In the genomic region with DNA sequence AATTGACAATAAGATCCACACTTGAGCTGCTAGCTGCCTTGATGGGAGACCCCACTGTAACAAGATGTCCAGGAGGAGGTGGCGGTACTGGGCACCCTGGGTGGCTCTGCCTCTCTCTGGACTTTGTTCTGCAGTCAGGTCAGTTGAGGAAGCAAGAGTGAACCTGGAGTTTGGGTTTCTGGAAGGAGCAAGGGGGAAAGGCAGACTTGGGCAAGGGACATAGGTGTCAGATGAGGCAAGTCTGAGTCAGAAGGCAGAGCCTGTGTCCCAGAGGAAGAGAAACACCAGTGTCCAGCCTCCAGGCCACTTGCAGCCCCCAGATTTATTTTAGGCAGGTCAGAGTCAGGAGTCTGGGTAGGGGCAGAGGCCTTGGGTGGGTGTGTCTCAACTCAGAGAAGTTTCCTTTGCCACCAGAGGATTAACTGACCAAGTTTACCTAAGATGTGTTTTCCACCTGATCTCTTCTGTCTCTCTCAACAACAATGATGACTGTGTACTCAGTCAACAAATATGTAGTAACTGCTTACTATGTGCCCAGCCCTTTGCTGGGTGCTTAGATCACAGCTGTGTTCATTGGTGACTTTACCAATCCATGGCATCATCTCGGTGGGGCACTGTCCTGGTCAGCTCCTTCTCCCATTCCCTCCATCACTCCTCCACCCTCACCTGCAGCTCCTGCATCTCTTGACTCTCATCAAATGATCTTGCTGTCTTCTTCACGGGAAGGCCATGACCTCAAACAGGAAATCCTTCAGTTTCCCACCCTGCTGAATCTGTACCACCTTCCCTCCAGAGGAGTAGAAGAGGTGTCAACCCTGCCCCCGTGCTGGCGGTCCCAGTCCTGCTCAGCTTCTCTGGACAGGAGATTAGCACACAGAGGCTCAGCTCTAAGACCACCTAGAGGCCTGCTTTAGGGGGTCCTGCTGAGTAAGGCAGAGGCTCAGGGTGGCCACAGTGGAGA, we compare ENCODE assay signal across 1 cellular context.
TF ChIP-seq lines count a peak whose summit lies in the region.

No MANE protein-coding gene starts in this region.

TF ChIP-seq in HepG2, 621 proteins besides CTCF, POLR2A, EP300 and RAD21 (continues in another document):
- TF ChIP-seq ZNF644 (CRISPR knock-in tag; IDR thresholded peaks at IDR 0.05; ENCODE audit: low read depth), result no peak
- TF ChIP-seq HNF4A (CRISPR knock-in tag; IDR thresholded peaks at IDR 0.05), result 0 out of 2 replicates have a peak, but pooled peaks have one; percentile 17
- no peak for TF ChIP-seq ZNF672 (CRISPR knock-in tag; IDR thresholded peaks at IDR 0.05)
- peak; percentile 70 for TF ChIP-seq NCOA2 (CRISPR knock-in tag; IDR thresholded peaks at IDR 0.05)
- no peak for TF ChIP-seq MAZ (IDR thresholded peaks at IDR 0.05; ENCODE audit: borderline replicate concordance, low read depth, low read length)
- 0 out of 2 replicates have a peak, but pooled peaks have one; percentile 24 for TF ChIP-seq MAZ (CRISPR knock-in tag; IDR thresholded peaks at IDR 0.05; ENCODE audit: low read depth)
- 0 out of 2 replicates have a peak, but pooled peaks have one; percentile 26 for TF ChIP-seq MLX (CRISPR knock-in tag; IDR thresholded peaks at IDR 0.05)
- peak; percentile 93 for TF ChIP-seq FOXA3 (CRISPR knock-in tag; IDR thresholded peaks at IDR 0.05)
- peak; percentile 89 for TF ChIP-seq GATAD2A (CRISPR knock-in tag; IDR thresholded peaks at IDR 0.05)
- TF ChIP-seq CREB1 (IDR thresholded peaks at IDR 0.05), result 0 out of 2 replicates have a peak, but pooled peaks have one; percentile 5
- TF ChIP-seq CREB1 (CRISPR knock-in tag; IDR thresholded peaks at IDR 0.05), result no peak
- TF ChIP-seq, protein P1, sequence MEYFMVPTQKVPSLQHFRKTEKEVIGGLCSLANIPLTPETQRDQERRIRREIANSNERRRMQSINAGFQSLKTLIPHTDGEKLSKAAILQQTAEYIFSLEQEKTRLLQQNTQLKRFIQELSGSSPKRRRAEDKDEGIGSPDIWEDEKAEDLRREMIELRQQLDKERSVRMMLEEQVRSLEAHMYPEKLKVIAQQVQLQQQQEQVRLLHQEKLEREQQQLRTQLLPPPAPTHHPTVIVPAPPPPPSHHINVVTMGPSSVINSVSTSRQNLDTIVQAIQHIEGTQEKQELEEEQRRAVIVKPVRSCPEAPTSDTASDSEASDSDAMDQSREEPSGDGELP (IDR thresholded peaks at IDR 0.05; ENCODE audit: borderline replicate concordance, low read depth), result peak; percentile 71; the same call in 1 of the 2 replicates
- 0 out of 2 replicates have a peak, but pooled peaks have one; percentile 43 for TF ChIP-seq ZNF761 (CRISPR knock-in tag; conservative IDR thresholded peaks at IDR 0.05)
- TF ChIP-seq DNMT3B (CRISPR knock-in tag; conservative IDR thresholded peaks at IDR 0.05), result no peak
- TF ChIP-seq ETV5 (CRISPR knock-in tag; IDR thresholded peaks at IDR 0.05; ENCODE audit: borderline replicate concordance), result peak; percentile 42; the same call in 1 of the 2 replicates
- no peak for TF ChIP-seq RBAK (CRISPR knock-in tag; IDR thresholded peaks at IDR 0.05)
- TF ChIP-seq, protein P2, sequence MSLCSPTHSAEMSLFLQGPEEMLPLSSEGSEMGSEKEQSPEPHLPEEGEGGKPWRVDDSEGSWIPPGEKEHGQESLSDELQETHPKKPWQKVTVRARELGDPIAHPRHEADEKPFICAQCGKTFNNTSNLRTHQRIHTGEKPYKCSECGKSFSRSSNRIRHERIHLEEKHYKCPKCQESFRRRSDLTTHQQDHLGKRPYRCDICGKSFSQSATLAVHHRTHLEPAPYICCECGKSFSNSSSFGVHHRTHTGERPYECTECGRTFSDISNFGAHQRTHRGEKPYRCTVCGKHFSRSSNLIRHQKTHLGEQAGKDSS (CRISPR knock-in tag; IDR thresholded peaks at IDR 0.05; ENCODE audit: borderline replicate concordance, low read depth), result 0 out of 2 replicates have a peak, but pooled peaks have one; percentile 21
- peak; percentile 73; the same call in 1 of the 2 replicates for TF ChIP-seq HMG20A (CRISPR knock-in tag; IDR thresholded peaks at IDR 0.05; ENCODE audit: borderline replicate concordance)
- peak; percentile 76 for TF ChIP-seq FOSL2 (CRISPR knock-in tag; IDR thresholded peaks at IDR 0.05)
- TF ChIP-seq HDAC2 (CRISPR knock-in tag; IDR thresholded peaks at IDR 0.05), result peak; percentile 47
- peak; percentile 54; the same call in 1 of the 2 replicates for TF ChIP-seq IRF2 (CRISPR knock-in tag; IDR thresholded peaks at IDR 0.05)
- peak; percentile 69 for TF ChIP-seq SALL1 (CRISPR knock-in tag; IDR thresholded peaks at IDR 0.05)
- TF ChIP-seq MBNL3 (CRISPR knock-in tag; conservative IDR thresholded peaks at IDR 0.05), result no peak
- TF ChIP-seq ERF (CRISPR knock-in tag; IDR thresholded peaks at IDR 0.05), result peak; percentile 47; the same call in 1 of the 2 replicates
- TF ChIP-seq ZSCAN9 (CRISPR knock-in tag; IDR thresholded peaks at IDR 0.05; ENCODE audit: borderline replicate concordance), result peak; percentile 23; the same call in 1 of the 2 replicates
- 0 out of 2 replicates have a peak, but pooled peaks have one; percentile 18 for TF ChIP-seq NRL (CRISPR knock-in tag; IDR thresholded peaks at IDR 0.05; ENCODE audit: borderline replicate concordance)
- TF ChIP-seq KAT8 (CRISPR knock-in tag; IDR thresholded peaks at IDR 0.05), result peak; percentile 49; the same call in 1 of the 2 replicates
- no peak for TF ChIP-seq SIN3A (IDR thresholded peaks at IDR 0.05; ENCODE audit: borderline replicate concordance, low read depth, low read length)
- TF ChIP-seq ZFP36L1 (CRISPR knock-in tag; IDR thresholded peaks at IDR 0.05), result peak; percentile 24; the same call in 1 of the 2 replicates
- TF ChIP-seq SP5 (CRISPR knock-in tag; IDR thresholded peaks at IDR 0.05; ENCODE audit: borderline replicate concordance, low read depth), result peak; percentile 76
- TF ChIP-seq ZMYM3 (CRISPR knock-in tag; IDR thresholded peaks at IDR 0.05), result 0 out of 2 replicates have a peak, but pooled peaks have one; percentile 12
- TF ChIP-seq ZNF317 (CRISPR knock-in tag; IDR thresholded peaks at IDR 0.05), result no peak
- TF ChIP-seq, protein P3, sequence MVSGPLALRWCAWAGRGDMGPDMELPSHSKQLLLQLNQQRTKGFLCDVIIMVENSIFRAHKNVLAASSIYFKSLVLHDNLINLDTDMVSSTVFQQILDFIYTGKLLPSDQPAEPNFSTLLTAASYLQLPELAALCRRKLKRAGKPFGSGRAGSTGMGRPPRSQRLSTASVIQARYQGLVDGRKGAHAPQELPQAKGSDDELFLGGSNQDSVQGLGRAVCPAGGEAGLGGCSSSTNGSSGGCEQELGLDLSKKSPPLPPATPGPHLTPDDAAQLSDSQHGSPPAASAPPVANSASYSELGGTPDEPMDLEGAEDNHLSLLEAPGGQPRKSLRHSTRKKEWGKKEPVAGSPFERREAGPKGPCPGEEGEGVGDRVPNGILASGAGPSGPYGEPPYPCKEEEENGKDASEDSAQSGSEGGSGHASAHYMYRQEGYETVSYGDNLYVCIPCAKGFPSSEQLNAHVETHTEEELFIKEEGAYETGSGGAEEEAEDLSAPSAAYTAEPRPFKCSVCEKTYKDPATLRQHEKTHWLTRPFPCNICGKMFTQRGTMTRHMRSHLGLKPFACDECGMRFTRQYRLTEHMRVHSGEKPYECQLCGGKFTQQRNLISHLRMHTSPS (CRISPR knock-in tag; IDR thresholded peaks at IDR 0.05; ENCODE audit: low read depth), result peak; percentile 88; the same call in 1 of the 2 replicates
- TF ChIP-seq IKZF5 (CRISPR knock-in tag; IDR thresholded peaks at IDR 0.05), result 0 out of 2 replicates have a peak, but pooled peaks have one; percentile 44
- no peak for TF ChIP-seq ZNF619 (CRISPR knock-in tag; IDR thresholded peaks at IDR 0.05)
- no peak for TF ChIP-seq SP4 (CRISPR knock-in tag; IDR thresholded peaks at IDR 0.05)
- TF ChIP-seq RARA (CRISPR knock-in tag; IDR thresholded peaks at IDR 0.05), result peak; percentile 85
- no peak; the same call in 1 of the 2 replicates for TF ChIP-seq FOXA1 (IDR thresholded peaks at IDR 0.05)
- TF ChIP-seq FOXA1 (CRISPR knock-in tag; IDR thresholded peaks at IDR 0.05), result peak; percentile 77
- TF ChIP-seq BCL6 (CRISPR knock-in tag; IDR thresholded peaks at IDR 0.05), result peak; percentile 59
- no peak for TF ChIP-seq MEIS2 (CRISPR knock-in tag; IDR thresholded peaks at IDR 0.05)
- TF ChIP-seq ZNF790 (CRISPR knock-in tag; IDR thresholded peaks at IDR 0.05; ENCODE audit: borderline replicate concordance), result peak; percentile 56; the same call in 1 of the 2 replicates
- TF ChIP-seq, protein P4, sequence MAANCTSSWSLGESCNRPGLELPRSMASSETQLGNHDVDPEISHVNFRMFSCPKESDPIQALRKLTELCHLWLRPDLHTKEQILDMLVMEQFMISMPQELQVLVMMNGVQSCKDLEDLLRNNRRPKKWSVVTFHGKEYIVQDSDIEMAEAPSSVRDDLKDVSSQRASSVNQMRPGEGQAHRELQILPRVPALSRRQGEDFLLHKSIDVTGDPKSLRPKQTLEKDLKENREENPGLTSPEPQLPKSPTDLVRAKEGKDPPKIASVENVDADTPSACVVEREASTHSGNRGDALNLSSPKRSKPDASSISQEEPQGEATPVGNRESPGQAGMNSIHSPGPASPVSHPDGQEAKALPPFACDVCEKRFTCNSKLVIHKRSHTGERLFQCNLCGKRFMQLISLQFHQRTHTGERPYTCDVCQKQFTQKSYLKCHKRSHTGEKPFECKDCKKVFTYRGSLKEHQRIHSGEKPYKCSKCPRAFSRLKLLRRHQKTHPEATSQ (CRISPR knock-in tag; IDR thresholded peaks at IDR 0.05; ENCODE audit: borderline replicate concordance), result no peak
- peak; percentile 5; the same call in 1 of the 2 replicates for TF ChIP-seq STAG1 (CRISPR knock-in tag; IDR thresholded peaks at IDR 0.05)
- TF ChIP-seq SRSF9 (IDR thresholded peaks at IDR 0.05; ENCODE audit: borderline replicate concordance, insufficient read depth, low read depth, low read length, poor library complexity, severe bottlenecking), result no peak
- TF ChIP-seq ZNF446 (CRISPR knock-in tag; IDR thresholded peaks at IDR 0.05), result no peak
- TF ChIP-seq SOX5 (CRISPR knock-in tag; IDR thresholded peaks at IDR 0.05; ENCODE audit: borderline replicate concordance), result peak; percentile 95
- no peak for TF ChIP-seq FOXK2 (IDR thresholded peaks at IDR 0.05)
- TF ChIP-seq ZNF558 (CRISPR knock-in tag; IDR thresholded peaks at IDR 0.05; ENCODE audit: borderline replicate concordance), result no peak
- TF ChIP-seq ARID5B (CRISPR knock-in tag; IDR thresholded peaks at IDR 0.05), result peak; percentile 92
- peak; percentile 35; the same call in 1 of the 2 replicates for TF ChIP-seq THAP11 (CRISPR knock-in tag; IDR thresholded peaks at IDR 0.05)
- TF ChIP-seq SOX13 (IDR thresholded peaks at IDR 0.05), result no peak
- TF ChIP-seq SOX13 (CRISPR knock-in tag; conservative IDR thresholded peaks at IDR 0.05 in 1 of 2, IDR thresholded peaks at IDR 0.05 in 1 of 2), result peak in 1 of 2 experiments; percentile 95; a peak in 2 of 4 replicates
- peak; percentile 10 for TF ChIP-seq ZEB1 (IDR thresholded peaks at IDR 0.05; ENCODE audit: insufficient replicate concordance, low read depth)
- no peak for TF ChIP-seq ZFP36 (IDR thresholded peaks at IDR 0.05; ENCODE audit: borderline replicate concordance, low read depth, low read length, partially characterized antibody)
- TF ChIP-seq ZNF335 (CRISPR knock-in tag; IDR thresholded peaks at IDR 0.05), result 0 out of 2 replicates have a peak, but pooled peaks have one; percentile 55
- TF ChIP-seq CEBPG (CRISPR knock-in tag; IDR thresholded peaks at IDR 0.05), result peak; percentile 65
- TF ChIP-seq MEIS1 (CRISPR knock-in tag; IDR thresholded peaks at IDR 0.05; ENCODE audit: borderline replicate concordance), result 0 out of 2 replicates have a peak, but pooled peaks have one; percentile 21
- no peak for TF ChIP-seq ZNF160 (CRISPR knock-in tag; IDR thresholded peaks at IDR 0.05)
- 0 out of 2 replicates have a peak, but pooled peaks have one; percentile 38 for TF ChIP-seq NR2F6 (IDR thresholded peaks at IDR 0.05)
- TF ChIP-seq NR2F6 (CRISPR knock-in tag; IDR thresholded peaks at IDR 0.05), result peak; percentile 61
- TF ChIP-seq FOXO1 (CRISPR knock-in tag; IDR thresholded peaks at IDR 0.05), result peak; percentile 70; the same call in 1 of the 2 replicates
- TF ChIP-seq SOX6 (IDR thresholded peaks at IDR 0.05), result no peak
- TF ChIP-seq SOX6 (CRISPR knock-in tag; IDR thresholded peaks at IDR 0.05), result peak; percentile 93
- TF ChIP-seq KDM1A (CRISPR knock-in tag; IDR thresholded peaks at IDR 0.05), result peak; percentile 40; the same call in 1 of the 2 replicates
